In genomic region chr13:99200433-99201167, GRCh38 we compare ENCODE assay signal across 7 cellular contexts. TPM values are rescaled to one million over a fixed set of nuclear protein-coding genes. Genes with fewer than 3 reads are reported as not detected.
DNase-seq lines count a peak whose midpoint lies in the region; ATAC-seq and TF ChIP-seq lines count a peak whose summit lies in the region.

UBAC2 (plus strand) TSS chr13:99200854; CDS start chr13:99200909, 55 bp downstream.

- in situ Hi-C loops in astrocyte of the spinal cord (cut with HindIII; ENCODE audit: low sequenced_read_pairs) = no loop called here

- intact Hi-C loops in sciatic nerve (cut with DNase I) = no loop called here

- peak; percentile 8 for TF ChIP-seq CTCF in astrocyte of the spinal cord (IDR thresholded peaks at IDR 0.05; ENCODE audit: low read depth, low read length)

- H3K4me3 ChIP-seq in astrocyte of the spinal cord (ENCODE audit: low read depth, low read length) = peak within 1 kb of the TSS; percentile 98

- peak; percentile 93 to 94 for DNase-seq in NCI-H2081 (lab: John Stamatoyannopoulos, UW)
- DNase-seq in T1000 (lab: John Stamatoyannopoulos, UW) = peak; percentile 78
- DNase-seq in astrocyte of the spinal cord (ENCODE audit: low read depth, low spot score) = peak; percentile 94
- peak; percentile 37 to 96 (median 88) for DNase-seq in hypothalamus (lab: John Stamatoyannopoulos, UW)
- DNase-seq in sciatic nerve (ENCODE audit: low spot score) = peak; percentile 96

- ATAC-seq in GM18508 (IDR thresholded peaks at IDR 0.05; ENCODE audit: insufficient read depth, unreplicated experiment) (peak; percentile 44), HG03025 (IDR thresholded peaks at IDR 0.05; ENCODE audit: low FRiP score, unreplicated experiment) (peak; percentile 64), sciatic nerve (peak; percentile 99)

RNA-seq across cellular contexts. Expression of gene UBAC2, which starts in this region (rescaled TPM):
- total RNA-seq in sciatic nerve = 34.0 TPM

Comparison
In these comparisons a context has a peak if more than half of its experiments do, and no peak if none do; other contexts are left out.
1. Peak in every context shown above with its lines: DNase-seq, ATAC-seq and H3K4me3 ChIP-seq.
2. ATAC-seq: peak in every context shown above with its lines; median percentile 99 in sciatic nerve; 64 in HG03025; 44 in GM18508.